1 cellular context compared by ENCODE assay signal in the genomic region with DNA sequence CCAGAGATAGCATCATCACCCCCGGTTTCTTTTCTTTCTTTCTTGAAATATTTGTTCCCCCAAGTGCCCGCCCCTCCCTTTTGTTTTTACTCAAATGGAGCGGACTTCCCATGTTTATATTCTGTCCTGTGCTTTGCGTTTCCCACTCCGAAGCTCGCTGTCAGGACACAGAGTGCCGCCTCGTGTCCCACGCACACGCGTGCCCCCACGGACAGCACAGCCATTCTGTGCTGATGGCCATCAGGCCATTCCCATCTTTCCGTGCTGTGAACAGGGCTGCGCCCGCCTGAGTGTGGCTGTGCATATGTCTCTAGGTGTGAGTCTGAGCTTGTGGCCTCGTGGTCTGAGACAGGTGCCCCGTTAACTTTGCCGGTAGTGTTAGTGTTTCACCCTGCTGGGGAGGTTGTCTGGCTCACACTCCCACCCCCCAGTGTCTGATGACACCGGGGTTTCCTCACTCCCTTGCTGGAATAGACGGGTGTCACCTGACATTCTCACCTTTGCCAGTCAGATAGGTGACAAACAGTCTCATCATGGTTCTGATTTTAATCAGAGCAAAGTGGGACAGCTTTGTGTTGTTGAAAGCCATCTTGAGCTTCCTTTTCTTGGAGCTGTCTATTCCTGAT.
TF ChIP-seq lines count a peak whose summit lies in the region.

No MANE protein-coding gene starts in this region.

TF ChIP-seq in A549, 52 proteins besides CTCF, POLR2A, EP300 and RAD21 (continued from another document):
- TF ChIP-seq, protein P1, sequence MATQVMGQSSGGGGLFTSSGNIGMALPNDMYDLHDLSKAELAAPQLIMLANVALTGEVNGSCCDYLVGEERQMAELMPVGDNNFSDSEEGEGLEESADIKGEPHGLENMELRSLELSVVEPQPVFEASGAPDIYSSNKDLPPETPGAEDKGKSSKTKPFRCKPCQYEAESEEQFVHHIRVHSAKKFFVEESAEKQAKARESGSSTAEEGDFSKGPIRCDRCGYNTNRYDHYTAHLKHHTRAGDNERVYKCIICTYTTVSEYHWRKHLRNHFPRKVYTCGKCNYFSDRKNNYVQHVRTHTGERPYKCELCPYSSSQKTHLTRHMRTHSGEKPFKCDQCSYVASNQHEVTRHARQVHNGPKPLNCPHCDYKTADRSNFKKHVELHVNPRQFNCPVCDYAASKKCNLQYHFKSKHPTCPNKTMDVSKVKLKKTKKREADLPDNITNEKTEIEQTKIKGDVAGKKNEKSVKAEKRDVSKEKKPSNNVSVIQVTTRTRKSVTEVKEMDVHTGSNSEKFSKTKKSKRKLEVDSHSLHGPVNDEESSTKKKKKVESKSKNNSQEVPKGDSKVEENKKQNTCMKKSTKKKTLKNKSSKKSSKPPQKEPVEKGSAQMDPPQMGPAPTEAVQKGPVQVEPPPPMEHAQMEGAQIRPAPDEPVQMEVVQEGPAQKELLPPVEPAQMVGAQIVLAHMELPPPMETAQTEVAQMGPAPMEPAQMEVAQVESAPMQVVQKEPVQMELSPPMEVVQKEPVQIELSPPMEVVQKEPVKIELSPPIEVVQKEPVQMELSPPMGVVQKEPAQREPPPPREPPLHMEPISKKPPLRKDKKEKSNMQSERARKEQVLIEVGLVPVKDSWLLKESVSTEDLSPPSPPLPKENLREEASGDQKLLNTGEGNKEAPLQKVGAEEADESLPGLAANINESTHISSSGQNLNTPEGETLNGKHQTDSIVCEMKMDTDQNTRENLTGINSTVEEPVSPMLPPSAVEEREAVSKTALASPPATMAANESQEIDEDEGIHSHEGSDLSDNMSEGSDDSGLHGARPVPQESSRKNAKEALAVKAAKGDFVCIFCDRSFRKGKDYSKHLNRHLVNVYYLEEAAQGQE (IDR thresholded peaks at IDR 0.05) = no peak
- TF ChIP-seq NFE2L2 (conservative IDR thresholded peaks at IDR 0.05; ENCODE audit: low read length) (no peak), HOXB13 (CRISPR knock-in tag; IDR thresholded peaks at IDR 0.05; ENCODE audit: low read depth) (no peak), RARB (CRISPR knock-in tag; IDR thresholded peaks at IDR 0.05) (no peak)
- TF ChIP-seq, protein P2, sequence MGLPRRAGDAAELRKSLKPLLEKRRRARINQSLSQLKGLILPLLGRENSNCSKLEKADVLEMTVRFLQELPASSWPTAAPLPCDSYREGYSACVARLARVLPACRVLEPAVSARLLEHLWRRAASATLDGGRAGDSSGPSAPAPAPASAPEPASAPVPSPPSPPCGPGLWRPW (IDR thresholded peaks at IDR 0.05) = no peak
